Comparison of ENCODE assay signal across 8 cellular contexts in the genomic region with DNA sequence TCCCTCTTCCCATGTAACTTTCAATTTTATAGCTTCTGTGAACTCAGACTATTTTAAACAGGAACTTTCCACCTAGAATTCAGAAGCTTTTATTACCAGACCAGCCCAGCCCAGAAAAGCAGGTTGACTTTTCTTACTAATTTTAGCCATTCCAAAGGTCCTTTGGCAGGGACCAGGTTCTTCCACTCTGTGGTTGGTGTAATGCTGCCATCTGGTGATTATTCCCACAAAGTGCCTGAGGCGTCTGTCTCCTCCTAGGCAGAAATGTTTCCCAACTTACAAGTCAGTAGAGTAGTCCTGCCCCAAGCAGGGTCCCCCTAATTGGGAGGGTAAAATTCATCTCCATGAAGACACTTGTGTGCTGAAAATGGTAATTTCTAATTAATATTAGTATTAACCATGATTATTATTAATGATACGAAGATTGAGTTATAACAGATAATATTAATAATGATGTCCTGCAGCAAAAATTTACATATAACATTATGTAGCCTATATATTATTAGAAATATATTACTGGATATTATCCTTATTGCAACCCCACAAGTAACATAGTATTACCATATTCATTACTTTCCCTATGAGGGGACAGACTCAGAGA. TPM values are rescaled to one million over a fixed set of nuclear protein-coding genes. Genes with fewer than 3 reads are reported as not detected.
DNase-seq lines count a peak whose midpoint lies in the region; ATAC-seq, FAIRE-seq and TF ChIP-seq lines count a peak whose summit lies in the region.

No MANE protein-coding gene starts in this region.

- H3K27me3 ChIP-seq in HL-60 (ENCODE audit: insufficient read depth, poor library complexity, severe bottlenecking) (no peaks in the 10 kb centered on the region), HepG2 (ENCODE audit: control insufficient read depth in 1 of 2, insufficient read depth in 2 of 2, low read length in 2 of 2) (no peaks in the 10 kb centered on the region)

- DNase-seq in CD14-positive monocyte (ENCODE audit: low spot score) (no peak), HL-60 (ENCODE audit: low read depth in 1 of 2, low spot score in 1 of 2) (peak in 1 of 2 experiments; percentile 35), NCI-H748 treated with DMSO at 0.1 percent for 48 hours (lab: John Stamatoyannopoulos, UW) (peak; percentile 68), chondrocyte (ENCODE audit: low spot score) (no peak), HepG2 (ENCODE audit: low spot score) (peak; percentile 56)

- no peak overlapping the region for H3K4me3 Mint-ChIP-seq in CD14-positive monocyte
- H3K4me3 Mint-ChIP-seq in chondrocyte (ENCODE audit: unreplicated experiment) = no peak overlapping the region
- no peak overlapping the region for H3K4me3 Mint-ChIP-seq in activated T-helper 17 cell treated with anti-CD3 and anti-CD28 coated beads, Interleukin-2, amount 50 U/mL, for 72 hours

- TF ChIP-seq POLR2A in HepG2 (IDR thresholded peaks at IDR 0.05; ENCODE audit: insufficient read depth in 1 of 2, low read depth in 2 of 2, low read length in 2 of 2) = no peak

- in situ Hi-C loops in HepG2 (cut with HindIII; ENCODE audit: extremely low pct_ligation_motif_present, low pct_unique_long_range_greater_than_20kb) = loop anchor here (10.0 to 25.0 kb wide), 2 partner anchors 259 to 447 kb away; no protein-coding TSS in a partner anchor

- no peak overlapping the region for H3K9ac ChIP-seq in HepG2 (ENCODE audit: insufficient read depth, low read depth, low read length)

- CTCF ChIA-PET in HepG2 (lab: Yijun Ruan, JAX; ENCODE audit: low intra/inter-chr PET ratio, low total read pairs) = interaction anchor here (0.7 to 2.2 kb wide), 4 partner anchors 190 to 441 kb away, joined by 3 to 16 read pairs (median 4); no protein-coding TSS in a partner anchor

- no peaks in the 10 kb centered on the region for H3K4me1 ChIP-seq in HepG2 (ENCODE audit: insufficient read depth, low read length)

- H3K4me3 ChIP-seq in HL-60 (replicated peaks; ENCODE audit: insufficient read depth, low read length) (no peak overlapping the region), HepG2 (replicated peaks in 1 of 3; ENCODE audit: insufficient read depth in 1 of 3, low read depth in 2 of 3, low read length in 3 of 3) (no peak overlapping the region)

- H4K20me1 ChIP-seq in HepG2 (ENCODE audit: insufficient read depth, low read length) = no peaks in the 10 kb centered on the region

- peaks cover 5 to 15% (median 14%) of the 10 kb centered on the region in 3 donors for H3K27me3 Mint-ChIP-seq in CD14-positive monocyte (ENCODE audit: low read depth in 3 of 3)
- H3K27me3 Mint-ChIP-seq in chondrocyte (ENCODE audit: low read depth) = peaks cover 10% of the 10 kb centered on the region
- no peaks in the 10 kb centered on the region for H3K27me3 Mint-ChIP-seq in activated T-helper 17 cell treated with anti-CD3 and anti-CD28 coated beads, Interleukin-2, amount 50 U/mL, for 72 hours

- H3K9me3 Mint-ChIP-seq in CD14-positive monocyte = no peaks in the 10 kb centered on the region
- peaks cover under 1% of the 10 kb centered on the region for H3K9me3 Mint-ChIP-seq in chondrocyte (ENCODE audit: low read depth)
- H3K9me3 Mint-ChIP-seq in activated T-helper 17 cell treated with anti-CD3 and anti-CD28 coated beads, Interleukin-2, amount 50 U/mL, for 72 hours = no peaks in the 10 kb centered on the region

- TF ChIP-seq EP300 in HepG2 (IDR thresholded peaks at IDR 0.05; ENCODE audit: low read depth in 2 of 2, low read length in 2 of 2) (no peak), HepG2 (CRISPR knock-in tag; IDR thresholded peaks at IDR 0.05; ENCODE audit: borderline replicate concordance) (no peak)

- H3K27ac Mint-ChIP-seq in CD14-positive monocyte = no peak overlapping the region
- H3K27ac Mint-ChIP-seq in chondrocyte (ENCODE audit: unreplicated experiment) = no peak overlapping the region
- H3K27ac Mint-ChIP-seq in activated T-helper 17 cell treated with anti-CD3 and anti-CD28 coated beads, Interleukin-2, amount 50 U/mL, for 72 hours = no peak overlapping the region

- no peak overlapping the region for H3K4me2 ChIP-seq in HepG2 (ENCODE audit: low read depth, low read length)

- no peaks in the 10 kb centered on the region for H3K79me2 ChIP-seq in HepG2 (ENCODE audit: insufficient read depth, low read length)

- H3K36me3 ChIP-seq in HepG2 (replicated peaks in 1 of 2; ENCODE audit: control insufficient read depth in 1 of 2, insufficient read depth in 2 of 2, low read length in 2 of 2) = no peaks in the 10 kb centered on the region

- BruUV-seq in HepG2 (replicated peaks; lab: Mats Ljungman, UMichigan) = no TSS peak

- peak; percentile 91 for ATAC-seq in HepG2
- ATAC-seq in GM19397 (IDR thresholded peaks at IDR 0.05; ENCODE audit: unreplicated experiment) = no peak
- no peak for ATAC-seq in GM21737 (IDR thresholded peaks at IDR 0.05; ENCODE audit: unreplicated experiment)
- no peak for ATAC-seq in activated T-helper 17 cell treated with anti-CD3 and anti-CD28 coated beads, Interleukin-2, amount 50 U/mL, for 72 hours (replicated peaks)

- POLR2A ChIA-PET in HepG2 (lab: Yijun Ruan, JAX) = no interaction called here

- peak; percentile 64 for FAIRE-seq in HepG2 (lab: Jason Lieb, UNC)

- H3K36me3 Mint-ChIP-seq in CD14-positive monocyte (no peaks in the 10 kb centered on the region), chondrocyte (ENCODE audit: low read depth) (no peaks in the 10 kb centered on the region)
- no peaks in the 10 kb centered on the region for H3K36me3 Mint-ChIP-seq in activated T-helper 17 cell treated with anti-CD3 and anti-CD28 coated beads, Interleukin-2, amount 50 U/mL, for 72 hours (ENCODE audit: low read depth)

- H3K4me1 Mint-ChIP-seq in CD14-positive monocyte = no peaks in the 10 kb centered on the region
- H3K4me1 Mint-ChIP-seq in chondrocyte (ENCODE audit: low read depth) = no peaks in the 10 kb centered on the region
- no peaks in the 10 kb centered on the region for H3K4me1 Mint-ChIP-seq in activated T-helper 17 cell treated with anti-CD3 and anti-CD28 coated beads, Interleukin-2, amount 50 U/mL, for 72 hours

- WGBS in HepG2 (ENCODE audit: low lambda C conversion rate) = 1% methylated on average over 2 of the region's 2 CpGs

- TF ChIP-seq RAD21 in HepG2 (CRISPR knock-in tag; IDR thresholded peaks at IDR 0.05) = peak; percentile 70

- no peak overlapping the region for H2AFZ ChIP-seq in HepG2 (ENCODE audit: low read length)

- TF ChIP-seq CTCF in CD14-positive monocyte (IDR thresholded peaks at IDR 0.05) (peak; percentile 23), HL-60 (IDR thresholded peaks at IDR 0.05; ENCODE audit: insufficient read depth, low read length) (peak; percentile 48), chondrocyte (IDR thresholded peaks at IDR 0.05) (peak; percentile 83), HepG2 (CRISPR knock-in tag; IDR thresholded peaks at IDR 0.05) (peak; percentile 77)

- H3K9me3 ChIP-seq in HepG2 (ENCODE audit: low read length) = no peaks in the 10 kb centered on the region

- intact Hi-C loops in CD14-positive monocyte (cut with micrococcal nuclease) (loop anchor here in 1 of 2 donors (5.0 kb wide), 1 partner anchor 187 kb away; no protein-coding TSS in a partner anchor), HepG2 (cut with micrococcal nuclease; ENCODE audit: unreplicated experiment) (loop anchor here (1.0 kb wide), 4 partner anchors 191 to 500 kb away; no protein-coding TSS in a partner anchor)

- H3K27ac ChIP-seq in HL-60 (replicated peaks) (no peak overlapping the region), HepG2 (ENCODE audit: extremely low read length, insufficient read depth, low read length) (no peak overlapping the region)

TF ChIP-seq in HepG2, 621 proteins besides CTCF, POLR2A, EP300 and RAD21 (continues in another document):
- TF ChIP-seq SCMH1 (CRISPR knock-in tag; IDR thresholded peaks at IDR 0.05; ENCODE audit: borderline replicate concordance) (no peak), REL (CRISPR knock-in tag; conservative IDR thresholded peaks at IDR 0.05) (no peak)
- TF ChIP-seq, protein P1, sequence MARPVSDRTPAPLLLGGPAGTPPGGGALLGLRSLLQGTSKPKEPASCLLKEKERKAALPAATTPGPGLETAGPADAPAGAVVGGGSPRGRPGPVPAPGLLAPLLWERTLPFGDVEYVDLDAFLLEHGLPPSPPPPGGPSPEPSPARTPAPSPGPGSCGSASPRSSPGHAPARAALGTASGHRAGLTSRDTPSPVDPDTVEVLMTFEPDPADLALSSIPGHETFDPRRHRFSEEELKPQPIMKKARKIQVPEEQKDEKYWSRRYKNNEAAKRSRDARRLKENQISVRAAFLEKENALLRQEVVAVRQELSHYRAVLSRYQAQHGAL (CRISPR knock-in tag; IDR thresholded peaks at IDR 0.05; ENCODE audit: not compliant biosample characterization) = no peak

RNA-seq across cellular contexts. Expression of a gene that starts 53.0 kb away (rescaled TPM):
- polyA plus RNA-seq in CD14-positive monocyte (1 to 10 TPM in 1 of 2 donors, under 1 TPM in 1; 0.85 to 2.0 TPM), HepG2 (2011; rRNA removed) (not detected in 2 replicates)
- total RNA-seq in chondrocyte (not detected in 3 replicates), HepG2 (2016; rRNA removed; fragmentation: Illumina TruSeq; extraction: Trizol) (not detected in 2 replicates)
- total RNA-seq in HepG2 (2016; cell fraction: cytosol; rRNA removed; fragmentation: Illumina TruSeq; extraction: Trizol; ENCODE audit: low read depth) = not detected in 2 replicates
- not detected in 2 replicates for total RNA-seq in HepG2 (2016; cell fraction: insoluble cytoplasmic fraction; rRNA removed; fragmentation: Illumina TruSeq; extraction: Trizol)
- not detected in 2 replicates for total RNA-seq in HepG2 (2016; cell fraction: membrane; rRNA removed; fragmentation: Illumina TruSeq; extraction: Trizol)
- total RNA-seq in HepG2 (2016; cell fraction: nucleus; rRNA removed; fragmentation: Illumina TruSeq; extraction: Trizol) = not detected in 2 replicates
- not detected in 2 replicates for polyA plus RNA-seq in HepG2 (2011; cell fraction: cytosol; rRNA removed)
- not detected in 2 replicates for polyA plus RNA-seq in HepG2 (2011; cell fraction: nucleus; rRNA removed)
- polyA plus RNA-seq in HepG2 (2012) = not detected in 2 replicates
- polyA plus RNA-seq in HepG2 (2016; cell fraction: cytosol; fragmentation: Illumina TruSeq; extraction: Trizol; ENCODE audit: low read depth) = not detected in 2 replicates
- polyA plus RNA-seq in HepG2 (2016; cell fraction: insoluble cytoplasmic fraction; fragmentation: Illumina TruSeq; extraction: Trizol; ENCODE audit: low read depth) = not detected in 2 replicates
- polyA plus RNA-seq in HepG2 (2016; cell fraction: membrane; fragmentation: Illumina TruSeq; extraction: Trizol; ENCODE audit: low read depth) = not detected in 2 replicates
- not detected in 2 replicates for polyA plus RNA-seq in HepG2 (2016; cell fraction: nucleus; fragmentation: Illumina TruSeq; extraction: Trizol; ENCODE audit: insufficient read depth, low read depth)
- polyA minus RNA-seq in HepG2 (2011; rRNA and poly(A)+ RNA removed; ENCODE audit: low replicate concordance) = not detected in 2 replicates
- not detected in 2 replicates for polyA minus RNA-seq in HepG2 (2011; cell fraction: cytosol; rRNA and poly(A)+ RNA removed)
- not detected in 2 replicates for polyA minus RNA-seq in HepG2 (2011; cell fraction: nucleus; rRNA and poly(A)+ RNA removed)
- not detected for total RNA-seq in activated T-helper 17 cell treated with anti-CD3 and anti-CD28 coated beads, Interleukin-2, amount 50 U/mL, for 72 hours

Comparison
In these comparisons a context has a peak if more than half of its experiments do, and no peak if none do; other contexts are left out.
1. DNase-seq: peak in NCI-H748 treated with DMSO at 0.1 percent for 48 hours (single experiment) and HepG2 (single experiment); none in CD14-positive monocyte (single experiment) and chondrocyte (single experiment).
2. CTCF ChIP-seq: peak in every context shown above with its lines; median percentile 83 in chondrocyte; 77 in HepG2; 48 in HL-60; 23 in CD14-positive monocyte.